ENCODE assay signal across 25 cellular contexts in the genomic region with DNA sequence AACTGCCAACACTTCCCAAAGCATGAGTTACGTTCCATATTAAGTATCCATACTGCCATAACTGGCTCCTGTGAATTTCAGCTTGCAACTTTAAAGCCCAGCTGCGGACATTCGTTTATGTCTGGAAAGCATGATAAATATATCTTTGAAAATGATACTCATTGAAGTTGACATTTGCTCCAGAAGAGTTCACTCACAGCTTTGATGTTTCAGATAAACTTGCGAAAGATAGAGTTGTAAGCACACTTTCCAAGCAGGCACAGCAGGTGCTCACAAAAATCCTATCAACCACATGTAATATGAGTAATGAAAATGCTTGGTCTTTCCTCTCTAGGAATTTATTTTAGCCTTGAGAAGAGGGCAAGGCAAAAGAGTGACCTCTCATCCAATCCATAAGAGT.
"Had no signal": no experiment of that assay in that cellular context is flagged by ENCODE, and none has a peak within 500 bp of the region (broad histone marks: within the 10 kb centered on the region; RNA-seq: fewer than 3 reads in every experiment).

No MANE protein-coding gene starts in this region.

- H3K9me3 Mint-ChIP-seq: activated B cell treated with CpG ODN at 0.5 μM for 24 hours; activated CD8-positive, alpha-beta T cell treated with anti-CD3 and anti-CD28 coated beads for 36 hours; activated naive CD4-positive, alpha-beta T cell treated with anti-CD3 and anti-CD28 coated beads, Interleukin-2, amount 50 U/mL, for 72 hours; activated T-helper 2 cell treated with anti-CD3 and anti-CD28 coated beads, Interferon-gamma antibody, Interleukin-2, Interleukin-4, amounts not matched to agents 10 μg/mL and 5 μg/mL and 100 μg/mL, durations not matched to agents 14 hours and 24 hours and 36 hours; central memory CD8-positive, alpha-beta T cell; T-helper 1 cell treated with Interleukin-12 subunit alpha and Interleukin-12 subunit beta and Interleukin-4 antibody, amounts not matched to agents 30 μg/mL and 1 μg/mL, for 36 hours had no signal

- H3K27ac Mint-ChIP-seq: activated B cell treated with CpG ODN at 0.5 μM for 24 hours; activated CD8-positive, alpha-beta T cell treated with anti-CD3 and anti-CD28 coated beads for 36 hours; activated naive CD4-positive, alpha-beta T cell treated with anti-CD3 and anti-CD28 coated beads, Interleukin-2, amount 50 U/mL, for 72 hours; activated T-helper 2 cell treated with anti-CD3 and anti-CD28 coated beads, Interferon-gamma antibody, Interleukin-2, Interleukin-4, amounts not matched to agents 10 μg/mL and 5 μg/mL and 100 μg/mL, durations not matched to agents 14 hours and 24 hours and 36 hours; naive thymus-derived CD8-positive, alpha-beta T cell; T-helper 1 cell treated with Interleukin-12 subunit alpha and Interleukin-12 subunit beta and Interleukin-4 antibody, amounts not matched to agents 30 μg/mL and 1 μg/mL, for 36 hours had no signal

- H3K27me3 Mint-ChIP-seq: activated B cell treated with CpG ODN at 0.5 μM for 24 hours; activated CD8-positive, alpha-beta T cell treated with anti-CD3 and anti-CD28 coated beads for 36 hours; central memory CD8-positive, alpha-beta T cell; naive thymus-derived CD8-positive, alpha-beta T cell had no signal

- H3K27me3 ChIP-seq: colonic mucosa, testis, transverse colon had no signal

- H3K4me3 ChIP-seq: colonic mucosa, testis, transverse colon had no signal

- ATAC-seq: activated CD8-positive, alpha-beta T cell treated with anti-CD3 and anti-CD28 coated beads for 36 hours; activated naive CD4-positive, alpha-beta T cell treated with anti-CD3 and anti-CD28 coated beads, Interleukin-2, amount 50 U/mL, for 72 hours; left cardiac atrium; left ventricle myocardium superior; naive thymus-derived CD8-positive, alpha-beta T cell; right cardiac atrium; stimulated activated naive CD8-positive, alpha-beta T cell treated with anti-CD3 and anti-CD28 coated beads, Interleukin-15, Interleukin-2, amounts not matched to agents 100 U/mL and 50 U/mL, for 24 hours had no signal

- H3K36me3 ChIP-seq: colonic mucosa, transverse colon had no signal

- H3K4me3 Mint-ChIP-seq: activated B cell treated with CpG ODN at 0.5 μM for 24 hours; activated CD8-positive, alpha-beta T cell treated with anti-CD3 and anti-CD28 coated beads for 36 hours; central memory CD8-positive, alpha-beta T cell; T-helper 1 cell treated with Interleukin-12 subunit alpha and Interleukin-12 subunit beta and Interleukin-4 antibody, amounts not matched to agents 30 μg/mL and 1 μg/mL, for 36 hours had no signal

- H3K9me3 ChIP-seq: colonic mucosa, testis, transverse colon had no signal

- DNase-seq: activated B cell treated with CpG ODN at 0.5 μM for 24 hours; activated CD4-positive, alpha-beta T cell treated with anti-CD3 and anti-CD28 coated beads, Interleukin-2, amount 50 U/mL, for 1 hour; activated CD8-positive, alpha-beta T cell treated with anti-CD3 and anti-CD28 coated beads for 36 hours; activated naive CD4-positive, alpha-beta T cell; activated T-cell treated with anti-CD3 and anti-CD28 coated beads, Interleukin-2, amount 50 U/mL, for 48 hours; anterior cingulate cortex; colonic mucosa; effector CD8-positive, alpha-beta T cell; head of caudate nucleus; hippocampal formation; left cardiac atrium; left ventricle myocardium superior; midbrain; naive thymus-derived CD8-positive, alpha-beta T cell; right cardiac atrium; stimulated activated CD4-positive, alpha-beta T cell treated with anti-CD3 and anti-CD28 coated beads, Interleukin-2, amount 100 ng/mL, for 48 hours; stimulated activated naive CD8-positive, alpha-beta T cell treated with anti-CD3 and anti-CD28 coated beads, Interleukin-15, Interleukin-2, amounts not matched to agents 100 U/mL and 50 U/mL, for 24 hours; SW 1271; T-helper 9 cell; testis; transverse colon had no signal

- H3K27ac ChIP-seq: colonic mucosa, testis, transverse colon had no signal
